In genomic region chr12:50400638-50401382, GRCh38 we compare ENCODE assay signal across 8 cellular contexts. TPM values are rescaled to one million over a fixed set of nuclear protein-coding genes. Genes with fewer than 3 reads are reported as not detected.
DNase-seq lines count a peak whose midpoint lies in the region; ATAC-seq and TF ChIP-seq lines count a peak whose summit lies in the region.

LARP4 (plus strand) TSS chr12:50400885; CDS start chr12:50401011, 126 bp downstream.

- peak; percentile 90 for ATAC-seq in HG03439 (IDR thresholded peaks at IDR 0.05; ENCODE audit: unreplicated experiment)
- peak; percentile 97 for ATAC-seq in activated CD4-positive, alpha-beta T cell treated with anti-CD3 and anti-CD28 coated beads for 36 hours

- DNase-seq in AG20443 (ENCODE audit: low spot score): peak; percentile 96
- DNase-seq in NCI-H524 (lab: John Stamatoyannopoulos, UW): peak; percentile 94 to 95
- peak; percentile 95 for DNase-seq in activated CD4-positive, alpha-beta T cell treated with anti-CD3 and anti-CD28 coated beads for 36 hours
- peak; percentile 96 for DNase-seq in choroid plexus epithelial cell (ENCODE audit: low read depth)
- DNase-seq in kidney epithelial cell (ENCODE audit: low read depth): peak; percentile 82
- peak; percentile 86 to 90 for DNase-seq in stimulated activated CD4-positive, alpha-beta T cell treated with anti-CD3 and anti-CD28 coated beads, Interleukin-15, amount 100 ng/mL, for 48 hours (ENCODE audit: low read depth in 2 of 2)

- H3K4me3 Mint-ChIP-seq in activated CD4-positive, alpha-beta T cell treated with anti-CD3 and anti-CD28 coated beads for 36 hours: peak within 1 kb of the TSS; percentile 93

- no peaks in the 10 kb centered on the region for H3K27me3 Mint-ChIP-seq in activated CD4-positive, alpha-beta T cell treated with anti-CD3 and anti-CD28 coated beads for 36 hours

- TF ChIP-seq CTCF in choroid plexus epithelial cell (conservative IDR thresholded peaks at IDR 0.05; ENCODE audit: low read depth, low read length) (no peak), kidney epithelial cell (IDR thresholded peaks at IDR 0.05; ENCODE audit: insufficient read depth, low read length, poor library complexity, severe bottlenecking) (no peak)

- CTCF ChIA-PET in activated CD4-positive, alpha-beta T cell treated with anti-CD3 and anti-CD28 coated beads for 36 hours (lab: Charles Lee): interaction anchor here (0.6 to 0.7 kb wide), 4 partner anchors 48 to 250 kb away, joined by 3 to 4 read pairs (median 3); partner anchors contain the start of gene CERS5

- no peaks in the 10 kb centered on the region for H3K27me3 ChIP-seq in kidney epithelial cell (ENCODE audit: control insufficient read depth, insufficient read depth, low read length)

- H3K4me3 ChIP-seq in choroid plexus epithelial cell (ENCODE audit: low read depth, low read length) (peak within 1 kb of the TSS; percentile 92), kidney epithelial cell (ENCODE audit: low read depth, low read length) (peak within 1 kb of the TSS; percentile 89)

- peak within 1 kb of the TSS; percentile 94 for H3K27ac Mint-ChIP-seq in activated CD4-positive, alpha-beta T cell treated with anti-CD3 and anti-CD28 coated beads for 36 hours

- H3K4me1 Mint-ChIP-seq in activated CD4-positive, alpha-beta T cell treated with anti-CD3 and anti-CD28 coated beads for 36 hours: peaks cover 13% of the 10 kb centered on the region

- POLR2A ChIA-PET in activated CD4-positive, alpha-beta T cell treated with anti-CD3 and anti-CD28 coated beads for 36 hours (lab: Charles Lee): interaction anchor here (0.6 to 1.1 kb wide), 3 partner anchors 179 to 848 kb away, joined by 3 to 5 read pairs (median 3); partner anchors contain the start of gene CERS5

- no peaks in the 10 kb centered on the region for H3K36me3 ChIP-seq in kidney epithelial cell (ENCODE audit: control insufficient read depth, insufficient read depth, low read length)

- peaks cover 15% of the 10 kb centered on the region for H3K36me3 Mint-ChIP-seq in activated CD4-positive, alpha-beta T cell treated with anti-CD3 and anti-CD28 coated beads for 36 hours (ENCODE audit: low read depth)

- TF ChIP-seq POLR2A in GM19193 (IDR thresholded peaks at IDR 0.05; ENCODE audit: extremely low read depth, insufficient read depth, insufficient read length): peak; percentile 90

- intact Hi-C loops in activated CD4-positive, alpha-beta T cell treated with anti-CD3 and anti-CD28 coated beads for 36 hours (cut with DNase I, micrococcal nuclease): loop anchor here (1.0 to 5.0 kb wide), 13 partner anchors 118 to 771 kb away; partner anchors contain the start of genes LIMA1 (in 2 of the 2), SMARCD1 (in 2 of the 2), BCDIN3D (in 1 of the 2) and CERS5 (in 1 of the 2)

- H3K9me3 Mint-ChIP-seq in activated CD4-positive, alpha-beta T cell treated with anti-CD3 and anti-CD28 coated beads for 36 hours (ENCODE audit: low read depth): no peaks in the 10 kb centered on the region

RNA-seq across cellular contexts. Expression of gene LARP4, which starts in this region (rescaled TPM):
- total RNA-seq in activated CD4-positive, alpha-beta T cell treated with anti-CD3 and anti-CD28 coated beads for 36 hours: 10 to 100 TPM; 66.3 to 72.4 TPM
- total RNA-seq in kidney epithelial cell: 21.9 and 23.5 TPM in 2 replicates

Comparison
In these comparisons a context has a peak if more than half of its experiments do, and no peak if none do; other contexts are left out.
1. Peak in every context shown above with its lines: DNase-seq, ATAC-seq and H3K4me3 ChIP-seq.